8 cellular contexts compared by ENCODE assay signal in the genomic region with DNA sequence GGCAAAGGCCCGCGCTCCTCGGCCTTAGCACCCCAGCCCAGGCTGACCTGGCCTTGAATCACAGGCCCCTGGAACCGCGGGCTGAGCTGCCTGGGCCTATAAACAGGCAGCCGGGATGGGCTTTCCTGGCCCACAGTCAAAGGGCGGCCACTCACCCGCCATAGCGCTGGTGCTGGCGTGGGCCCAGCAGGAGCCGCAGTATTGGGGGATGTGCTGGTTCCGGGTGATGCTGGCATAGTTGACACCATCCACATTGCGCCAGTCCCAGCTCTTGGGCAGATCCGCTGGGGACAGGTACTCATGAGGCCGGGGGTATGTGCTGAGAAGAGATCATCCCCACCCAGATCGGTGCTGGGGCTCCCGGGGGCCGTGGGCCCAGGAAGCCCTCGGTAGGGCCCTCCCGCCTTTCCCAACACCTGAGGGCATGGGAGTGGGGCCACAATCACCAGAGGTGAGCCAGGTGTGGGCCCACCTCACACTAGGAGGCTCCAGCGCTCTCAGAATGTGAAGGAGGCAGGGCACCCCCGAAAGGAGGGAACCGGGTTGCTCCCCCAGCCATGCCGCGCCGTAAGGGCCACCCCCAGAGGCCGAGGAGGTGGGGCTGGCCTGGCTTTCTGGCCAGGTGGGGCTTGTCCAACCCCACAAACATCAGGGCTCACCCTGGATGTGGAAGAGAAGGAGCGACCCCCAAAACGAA. TPM values are rescaled to one million over a fixed set of nuclear protein-coding genes. Genes with fewer than 3 reads are reported as not detected.
A peak's percentile ranks its signal among the peaks of the same experiment; 100 is the strongest.
DNase-seq lines count a peak whose midpoint lies in the region; ATAC-seq and TF ChIP-seq lines count a peak whose summit lies in the region.

No MANE protein-coding gene starts in this region.

- no peak for DNase-seq in activated T-cell treated with anti-CD3 and anti-CD28 coated beads, Interleukin-2, amount 50 U/mL, for 72 hours
- no peak for DNase-seq in activated T-cell treated with anti-CD3 and anti-CD28 coated beads, Interleukin-2, amount 50 U/mL, for 1 hour
- DNase-seq in ascending aorta (ENCODE audit: low spot score in 2 of 2) (peak in 1 of 2 donors; percentile 66), immature natural killer cell (no peak), substantia nigra (lab: John Stamatoyannopoulos, UW) (peak in 3 of 49 donors; percentile 37 to 74 (median 46)), COLO668 (lab: John Stamatoyannopoulos, UW; ENCODE audit: unreplicated experiment) (no peak)

- H3K27ac Mint-ChIP-seq in activated T-cell treated with anti-CD3 and anti-CD28 coated beads, Interleukin-2, amount 50 U/mL, for 72 hours = peak overlapping the region; percentile 75
- H3K27ac Mint-ChIP-seq in immature natural killer cell = peak overlapping the region in 1 of 6 donors; percentile 23

- intact Hi-C loops in ascending aorta (cut with DNase I) = loop anchor here (2.0 to 5.0 kb wide), 3 partner anchors 24 to 36 kb away; a partner anchor contains a TSS

- H3K36me3 ChIP-seq in ascending aorta = peaks cover 9% of the 10 kb centered on the region in 2 donors

- H3K9me3 Mint-ChIP-seq in activated T-cell treated with anti-CD3 and anti-CD28 coated beads, Interleukin-2, amount 50 U/mL, for 72 hours = no peaks in the 10 kb centered on the region
- no peaks in the 10 kb centered on the region for H3K9me3 Mint-ChIP-seq in immature natural killer cell

- peaks cover 16 to 37% of the 10 kb centered on the region in 2 donors for H3K4me1 ChIP-seq in ascending aorta

- H3K4me3 Mint-ChIP-seq in activated T-cell treated with anti-CD3 and anti-CD28 coated beads, Interleukin-2, amount 50 U/mL, for 72 hours = peak overlapping the region; percentile 87 to 91
- H3K4me3 Mint-ChIP-seq in immature natural killer cell = peak overlapping the region; percentile 72 to 76 (median 75)

- peak overlapping the region; percentile 88 for H3K27ac ChIP-seq in ascending aorta
- H3K27ac ChIP-seq in substantia nigra (ENCODE audit: low read depth, low read length, poor library complexity, severe bottlenecking) = peak overlapping the region; percentile 78

- no peaks in the 10 kb centered on the region for H3K9me3 ChIP-seq in ascending aorta

- H3K36me3 Mint-ChIP-seq in activated T-cell treated with anti-CD3 and anti-CD28 coated beads, Interleukin-2, amount 50 U/mL, for 72 hours (ENCODE audit: insufficient read depth in 2 of 2) = peaks cover 0 to 2% of the 10 kb centered on the region in 2 donors
- no peaks in the 10 kb centered on the region for H3K36me3 Mint-ChIP-seq in immature natural killer cell

- no peaks in the 10 kb centered on the region for H3K27me3 Mint-ChIP-seq in activated T-cell treated with anti-CD3 and anti-CD28 coated beads, Interleukin-2, amount 50 U/mL, for 72 hours (ENCODE audit: low read depth)
- H3K27me3 Mint-ChIP-seq in immature natural killer cell (ENCODE audit: low read depth in 3 of 3) = peaks cover 0 to 4% (median 2%) of the 10 kb centered on the region in 3 donors

- H3K27me3 ChIP-seq in ascending aorta = no peaks in the 10 kb centered on the region

- peak overlapping the region; percentile 73 to 82 for H3K4me3 ChIP-seq in ascending aorta

- peak; percentile 6 to 10 for ATAC-seq in activated T-cell treated with anti-CD3 and anti-CD28 coated beads, Interleukin-2, amount 50 U/mL, for 72 hours (replicated peaks in 1 of 2)
- ATAC-seq in HG03135 (IDR thresholded peaks at IDR 0.05; ENCODE audit: unreplicated experiment) = no peak
- ATAC-seq in GM21723 (IDR thresholded peaks at IDR 0.05; ENCODE audit: unreplicated experiment) = no peak

- H3K4me1 Mint-ChIP-seq in activated T-cell treated with anti-CD3 and anti-CD28 coated beads, Interleukin-2, amount 50 U/mL, for 72 hours (ENCODE audit: low read depth) = peaks cover 36% of the 10 kb centered on the region
- H3K4me1 Mint-ChIP-seq in immature natural killer cell = peaks cover 33 to 36% of the 10 kb centered on the region in 2 donors

- no peak for TF ChIP-seq CTCF in ascending aorta (IDR thresholded peaks at IDR 0.05)

RNA-seq across cellular contexts. Expression of a gene that starts 0.7 kb away (rescaled TPM):
- total RNA-seq in activated T-cell treated with anti-CD3 and anti-CD28 coated beads, Interleukin-2, amount 50 U/mL, for 72 hours = 10 to 100 TPM; 44.5 to 51.6 TPM
- 342 TPM for total RNA-seq in ascending aorta
- 10 to 100 TPM in 1 of 3 donors, 1 to 10 TPM in 2; 2.6 to 10.5 (median 5.8) TPM for polyA plus RNA-seq in immature natural killer cell

RNA-seq across cellular contexts. Expression of a gene that starts 12.9 kb away (rescaled TPM):
- total RNA-seq in activated T-cell treated with anti-CD3 and anti-CD28 coated beads, Interleukin-2, amount 50 U/mL, for 72 hours = not detected
- total RNA-seq in ascending aorta = not detected
- 10 to 100 TPM in 1 of 3 donors, 1 to 10 TPM in 2; 2.6 to 22.5 (median 4.3) TPM for polyA plus RNA-seq in immature natural killer cell

RNA-seq across cellular contexts. Expression of a gene that starts 25.3 kb away (rescaled TPM):
- total RNA-seq in activated T-cell treated with anti-CD3 and anti-CD28 coated beads, Interleukin-2, amount 50 U/mL, for 72 hours = 10 to 100 TPM; 66.2 to 67.5 TPM
- total RNA-seq in ascending aorta = 20.8 TPM
- 100 to 1,000 TPM in 1 of 3 donors, 10 to 100 TPM in 2; 67.1 to 104 (median 71.7) TPM for polyA plus RNA-seq in immature natural killer cell

RNA-seq across cellular contexts. Expression of a gene that starts 25.8 kb away (rescaled TPM):
- 10 to 100 TPM; 55.7 to 56.4 TPM for total RNA-seq in activated T-cell treated with anti-CD3 and anti-CD28 coated beads, Interleukin-2, amount 50 U/mL, for 72 hours
- total RNA-seq in ascending aorta = 12.7 TPM
- 100 to 1,000 TPM in 1 of 3 donors, 10 to 100 TPM in 2; 43.3 to 138 (median 91.7) TPM for polyA plus RNA-seq in immature natural killer cell

RNA-seq across cellular contexts. Expression of a gene that starts 36.3 kb away (rescaled TPM):
- 100 to 1,000 TPM; 168 to 181 TPM for total RNA-seq in activated T-cell treated with anti-CD3 and anti-CD28 coated beads, Interleukin-2, amount 50 U/mL, for 72 hours
- total RNA-seq in ascending aorta = 13.4 TPM
- 10 to 100 TPM; 31.5 to 43.3 (median 37.8) TPM for polyA plus RNA-seq in immature natural killer cell

Comparison
In these comparisons a context has a peak if more than half of its experiments do, and no peak if none do; other contexts are left out.
1. ATAC-seq: peak in activated T-cell treated with anti-CD3 and anti-CD28 coated beads, Interleukin-2, amount 50 U/mL, for 72 hours (2 of 2); none in HG03135 (single experiment) and GM21723 (single experiment).